1 cellular context compared by ENCODE assay signal in the genomic region with DNA sequence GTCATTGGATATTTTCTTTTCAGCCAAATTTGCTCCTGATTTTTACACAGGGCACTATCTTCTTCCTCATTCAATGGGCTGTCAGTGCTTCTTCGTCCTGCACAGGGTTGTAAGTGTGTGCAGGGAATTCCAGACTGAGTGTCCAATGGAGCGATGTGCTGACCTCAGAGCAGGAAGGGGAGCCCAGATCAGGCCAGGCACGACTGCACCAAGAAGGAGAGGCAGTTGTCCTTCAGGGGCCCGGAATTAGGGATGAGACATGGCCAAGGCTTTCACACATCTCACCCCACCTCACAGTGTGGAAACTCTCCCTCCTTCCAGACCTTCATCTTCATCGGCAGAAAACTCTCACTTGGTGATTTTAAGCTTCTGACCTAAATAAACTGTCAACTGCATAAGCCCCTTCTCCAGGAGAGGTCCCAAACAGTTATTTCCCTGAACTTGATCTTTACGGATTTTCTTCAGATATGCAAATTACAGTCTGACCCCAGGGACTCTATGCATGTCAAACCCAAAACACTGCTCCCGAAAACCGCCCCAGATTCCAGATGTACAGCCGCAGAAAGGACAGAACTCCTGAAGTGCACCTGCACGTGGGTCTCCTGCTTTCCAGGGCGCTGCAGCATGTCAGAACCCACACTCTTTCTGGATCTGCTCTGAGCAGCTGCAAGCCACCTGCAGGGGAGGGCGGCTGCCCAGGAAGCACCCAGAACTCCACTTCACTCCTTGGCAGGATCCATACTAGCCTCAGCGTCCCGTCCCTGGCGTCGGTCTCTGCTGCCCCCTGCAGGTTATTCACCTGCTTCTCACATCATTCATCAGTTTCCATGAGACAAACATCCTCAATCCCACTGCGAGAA.
TF ChIP-seq lines count a peak whose summit lies in the region.

No MANE protein-coding gene starts in this region.

TF ChIP-seq in endothelial cell of umbilical vein, 7 proteins besides CTCF, POLR2A, EP300 and RAD21 (continued from another document):
- TF ChIP-seq JUN (IDR thresholded peaks at IDR 0.05; ENCODE audit: borderline replicate concordance, insufficient read depth, insufficient read length, low read depth) (no peak), GATA2 (IDR thresholded peaks at IDR 0.05; ENCODE audit: insufficient read depth, insufficient read length, low read depth, low read length) (no peak)
